Comparison of ENCODE assay signal across 20 cellular contexts in genomic region chr16:24957887-24958286, GRCh38. TPM values are rescaled to one million over a fixed set of nuclear protein-coding genes. Genes with fewer than 3 reads are reported as not detected.
A peak's percentile ranks its signal among the peaks of the same experiment; 100 is the strongest.
DNase-seq lines count a peak whose midpoint lies in the region; ATAC-seq and TF ChIP-seq lines count a peak whose summit lies in the region.
"Had no signal": no experiment of that assay in that cellular context is flagged by ENCODE, and none has a peak within 500 bp of the region (broad histone marks: within the 10 kb centered on the region; RNA-seq: fewer than 3 reads in every experiment).

No MANE protein-coding gene starts in this region.

- TF ChIP-seq POLR2A in transverse colon (IDR thresholded peaks at IDR 0.05), result no peak

- H3K9me3 ChIP-seq in heart right ventricle, result peaks cover 0 to 6% (median 2%) of the 10 kb centered on the region in 11 donors
- H3K9me3 ChIP-seq in transverse colon, result no peaks in the 10 kb centered on the region
- no peaks in the 10 kb centered on the region for H3K9me3 ChIP-seq in MM.1S (replicated peaks; ENCODE audit: insufficient read depth, low read length)
- H3K9me3 ChIP-seq: HAP-1 had no signal

- H3K9ac ChIP-seq in mesendoderm (ENCODE audit: low read length) (no peak overlapping the region), MM.1S (ENCODE audit: low read length) (no peak overlapping the region)
- H3K9ac ChIP-seq: KMS-11 had no signal

- no peak overlapping the region for H2BK120ac ChIP-seq in mesendoderm (ENCODE audit: low read depth, low read length)

- H3K27ac ChIP-seq in heart right ventricle (peak overlapping the region in 1 of 10 donors; percentile 11), mesendoderm (ENCODE audit: low read depth, low read length) (no peak overlapping the region), transverse colon (peak overlapping the region in 1 of 4 donors; percentile 33), MM.1S (ENCODE audit: low read length) (no peak overlapping the region)
- H3K27ac ChIP-seq: KMS-11 had no signal

- 55 to 60% methylated on average over 6 of the region's 6 CpGs for WGBS in heart right ventricle, 2 donors
- WGBS in mesendoderm (ENCODE audit: extremely low coverage, insufficient coverage, low lambda C conversion rate), result no CpG with 5 or more reads among the region's 6 CpGs
- 48 to 56% methylated on average over 6 of the region's 6 CpGs for WGBS in transverse colon (ENCODE audit: low coverage in 1 of 2), 2 donors

- peaks cover 90% of the 10 kb centered on the region for H3K36me3 Mint-ChIP-seq in activated B cell treated with CpG ODN at 0.5 μM for 24 hours (ENCODE audit: low read depth)

- H2AK5ac ChIP-seq in mesendoderm (ENCODE audit: low read length), result no peak overlapping the region

- no peak overlapping the region for H4K5ac ChIP-seq in mesendoderm (ENCODE audit: low read length)

- H3K79me2 ChIP-seq in mesendoderm (ENCODE audit: control insufficient read depth, insufficient read depth, low read length), result no peaks in the 10 kb centered on the region
- H3K79me2 ChIP-seq in MM.1S (ENCODE audit: low read length), result no peaks in the 10 kb centered on the region

- H3K27me3 ChIP-seq in heart right ventricle, result no peaks in the 10 kb centered on the region
- no peaks in the 10 kb centered on the region for H3K27me3 ChIP-seq in mesendoderm (ENCODE audit: insufficient read depth, low read length, poor library complexity)
- no peaks in the 10 kb centered on the region for H3K27me3 ChIP-seq in transverse colon
- no peaks in the 10 kb centered on the region for H3K27me3 ChIP-seq in MM.1S (replicated peaks; ENCODE audit: insufficient read depth, low read length)

- H3K4ac ChIP-seq in mesendoderm (ENCODE audit: low read depth, low read length), result no peak overlapping the region

- intact Hi-C loops in Right ventricle myocardium superior (cut with DNase I), result loop anchor here (10.0 kb wide), 1 partner anchor 127 kb away; no protein-coding TSS in a partner anchor
- intact Hi-C loops in heart right ventricle (cut with DNase I), result loop anchor here in 1 of 10 donors (10.0 kb wide), 1 partner anchor 57 kb away; the partner anchor contains the start of gene ARHGAP17
- intact Hi-C loops in activated B cell treated with CpG ODN at 0.5 μM for 24 hours (cut with micrococcal nuclease), result loop anchor here (2.0 kb wide), 1 partner anchor 149 kb away; no protein-coding TSS in a partner anchor
- intact Hi-C loops in transverse colon (cut with DNase I; ENCODE audit: low total_unique reads), result no loop called here

- no peak overlapping the region for H2AFZ ChIP-seq in MM.1S (ENCODE audit: low read length)

- in situ Hi-C loops in transverse colon (cut with MboI; ENCODE audit: low pct_ligation_motif_present in 1 of 4, low pct_unique_long_range_greater_than_20kb in 1 of 4, low sequenced_read_pairs in 3 of 4), result no loop called here

- no peak overlapping the region for H3K23ac ChIP-seq in mesendoderm (ENCODE audit: low read length)

- no peaks in the 10 kb centered on the region for H4K20me1 ChIP-seq in MM.1S (ENCODE audit: insufficient read depth, low read length)

- ATAC-seq in Right ventricle myocardium superior (ENCODE audit: poor library complexity), result peak; percentile 25
- no peak for ATAC-seq in heart right ventricle
- no peak for ATAC-seq in activated B cell treated with CpG ODN at 0.5 μM for 24 hours (ENCODE audit: low read depth)
- no peak for ATAC-seq in HG03439 (IDR thresholded peaks at IDR 0.05; ENCODE audit: unreplicated experiment)

- TF ChIP-seq CTCF in heart right ventricle (IDR thresholded peaks at IDR 0.05) (no peak), activated B cell treated with CpG ODN at 0.5 μM for 24 hours (IDR thresholded peaks at IDR 0.05) (no peak), transverse colon (IDR thresholded peaks at IDR 0.05) (no peak), MM.1S (IDR thresholded peaks at IDR 0.05; ENCODE audit: low read length) (no peak)

- H3K79me1 ChIP-seq in mesendoderm (ENCODE audit: low read length), result no peaks in the 10 kb centered on the region

- H3K9me3 Mint-ChIP-seq in activated B cell treated with CpG ODN at 0.5 μM for 24 hours, result peaks cover 5% of the 10 kb centered on the region

- DNase-seq in Right ventricle myocardium superior (no peak), heart right ventricle (no peak), activated B cell treated with CpG ODN at 0.5 μM for 24 hours (no peak), mesendoderm (peak; percentile 17), transverse colon (peak; percentile 41), NCI-H526 (lab: John Stamatoyannopoulos, UW) (no peak), MM.1S (no peak)
- DNase-seq: 8988T, COR-L47, DMS153, GDM1, NCI-H1417, NCI-H187, NCI-H2107, NCI-H2227 treated with DMSO at 0.1 percent for 48 hours, NCI-H510A treated with DMSO at 0.1 percent for 48 hours, SHP77 treated with DMSO at 0.1 percent for 48 hours had no signal

- no peak for TF ChIP-seq EP300 in transverse colon (IDR thresholded peaks at IDR 0.05; ENCODE audit: low read depth)

- H3K18ac ChIP-seq in mesendoderm (ENCODE audit: low read length), result no peak overlapping the region

- no peaks in the 10 kb centered on the region for H3K9me2 ChIP-seq in MM.1S (replicated peaks; ENCODE audit: insufficient read depth, low read length)

- no peak overlapping the region for H3K56ac ChIP-seq in mesendoderm (ENCODE audit: low read length)

- peaks cover 2% of the 10 kb centered on the region for H3K4me1 Mint-ChIP-seq in activated B cell treated with CpG ODN at 0.5 μM for 24 hours

- CTCF ChIA-PET in activated B cell treated with CpG ODN at 0.5 μM for 24 hours (lab: Charles Lee), result no interaction called here

- H2BK5ac ChIP-seq in mesendoderm (ENCODE audit: low read length), result no peak overlapping the region

- no peak overlapping the region for H2BK15ac ChIP-seq in mesendoderm (replicated peaks; ENCODE audit: low read depth)

- H3K4me2 ChIP-seq in mesendoderm (ENCODE audit: low read length) (no peak overlapping the region), MM.1S (ENCODE audit: low read depth, low read length) (no peak overlapping the region)
- H3K4me2 ChIP-seq: KMS-11 had no signal

- H3K27me3 Mint-ChIP-seq in activated B cell treated with CpG ODN at 0.5 μM for 24 hours, result no peaks in the 10 kb centered on the region

- H3K36me3 ChIP-seq in heart right ventricle (peaks cover 2 to 100% (median 74%) of the 10 kb centered on the region in 9 donors), mesendoderm (ENCODE audit: control insufficient read depth, insufficient read depth, low read length) (peaks cover 4% of the 10 kb centered on the region), transverse colon (peaks cover 0 to 44% (median 18%) of the 10 kb centered on the region in 4 donors), MM.1S (replicated peaks; ENCODE audit: insufficient read depth, low read length) (no peaks in the 10 kb centered on the region)

- no peak overlapping the region for H3K4me3 ChIP-seq in heart right ventricle
- no peak overlapping the region for H3K4me3 ChIP-seq in mesendoderm (ENCODE audit: low read length)
- no peak overlapping the region for H3K4me3 ChIP-seq in transverse colon
- H3K4me3 ChIP-seq in MM.1S (ENCODE audit: low read length), result no peak overlapping the region
- H3K4me3 ChIP-seq: HAP-1 had no signal

- POLR2A ChIA-PET in activated B cell treated with CpG ODN at 0.5 μM for 24 hours (lab: Charles Lee), result no interaction called here

- H3K27ac Mint-ChIP-seq in activated B cell treated with CpG ODN at 0.5 μM for 24 hours, result peak overlapping the region; percentile 57

- H3F3A ChIP-seq in MM.1S (ENCODE audit: insufficient read depth, low read length), result no peaks in the 10 kb centered on the region

- H3K4me3 Mint-ChIP-seq in activated B cell treated with CpG ODN at 0.5 μM for 24 hours, result no peak overlapping the region

- no peak overlapping the region for H4K8ac ChIP-seq in mesendoderm (ENCODE audit: low read depth, low read length)

- peaks cover 0 to 11% (median 0%) of the 10 kb centered on the region in 9 donors for H3K4me1 ChIP-seq in heart right ventricle
- no peaks in the 10 kb centered on the region for H3K4me1 ChIP-seq in mesendoderm (ENCODE audit: control insufficient read depth, low read depth, low read length)
- peaks cover 0 to 21% (median 11%) of the 10 kb centered on the region in 4 donors for H3K4me1 ChIP-seq in transverse colon
- no peaks in the 10 kb centered on the region for H3K4me1 ChIP-seq in MM.1S (ENCODE audit: low read length)

RNA-seq across cellular contexts. Expression of gene ARHGAP17, which starts 57.3 kb away (rescaled TPM):
- 54.8 TPM for total RNA-seq in Right ventricle myocardium superior
- 10 to 100 TPM; 45.7 to 95.9 (median 76.2) TPM for total RNA-seq in heart right ventricle
- 10 to 100 TPM; 30.4 to 54.7 TPM for polyA plus RNA-seq in heart right ventricle
- total RNA-seq in activated B cell treated with CpG ODN at 0.5 μM for 24 hours, result 287 and 310 TPM in 2 replicates
- 61.6 TPM for polyA plus RNA-seq in mesendoderm (2013, experiment 1 of 2)
- polyA plus RNA-seq in mesendoderm (2013, experiment 2 of 2), result 62.5 TPM
- total RNA-seq in transverse colon, result 100 to 1,000 TPM in 3 of 4 donors, 10 to 100 TPM in 1; 60.9 to 141 (median 102) TPM

Comparison
In these comparisons a context has a peak if more than half of its experiments do, and no peak if none do; other contexts are left out.
1. DNase-seq: peak in mesendoderm (single experiment) and transverse colon (single experiment); none in Right ventricle myocardium superior (single experiment), heart right ventricle (0 of 2), activated B cell treated with CpG ODN at 0.5 μM for 24 hours (single experiment), NCI-H526 (0 of 2) and MM.1S (single experiment).